13 cellular contexts compared by ENCODE assay signal in genomic region chr9:99239341-99240055, GRCh38. TPM values are rescaled to one million over a fixed set of nuclear protein-coding genes. Genes with fewer than 3 reads are reported as not detected.
A peak's percentile ranks its signal among the peaks of the same experiment; 100 is the strongest.
DNase-seq lines count a peak whose midpoint lies in the region; ATAC-seq and TF ChIP-seq lines count a peak whose summit lies in the region.
"Had no signal": no experiment of that assay in that cellular context is flagged by ENCODE, and none has a peak within 500 bp of the region (broad histone marks: within the 10 kb centered on the region; RNA-seq: fewer than 3 reads in every experiment).

No MANE protein-coding gene starts in this region.

- H3K4me3 ChIP-seq in breast epithelium = no peak overlapping the region
- no peak overlapping the region for H3K4me3 ChIP-seq in heart right ventricle
- H3K4me3 ChIP-seq in skeletal muscle tissue (ENCODE audit: low read length in 3 of 3) = no peak overlapping the region
- no peak overlapping the region for H3K4me3 ChIP-seq in H7 (ENCODE audit: insufficient read depth, low read depth, low read length)

- no TSS peak for BruUV-seq in MCF 10A (replicated peaks; lab: Mats Ljungman, UMichigan)

- peak overlapping the region; percentile 62 for H3K27ac Mint-ChIP-seq in MCF 10A (ENCODE audit: low read depth, unreplicated experiment)
- peak overlapping the region; percentile 59 for H3K27ac Mint-ChIP-seq in activated B cell treated with CpG ODN at 0.5 μM for 24 hours
- H3K27ac Mint-ChIP-seq: activated naive CD8-positive, alpha-beta T cell treated with anti-CD3 and anti-CD28 coated beads, Interleukin-2, amount 50 U/mL, for 24 hours had no signal

- TF ChIP-seq CTCF in MCF 10A (IDR thresholded peaks at IDR 0.05; ENCODE audit: unreplicated experiment) (no peak), breast epithelium (IDR thresholded peaks at IDR 0.05) (no peak), activated B cell treated with CpG ODN at 0.5 μM for 24 hours (IDR thresholded peaks at IDR 0.05) (no peak), heart right ventricle (IDR thresholded peaks at IDR 0.05) (no peak)

- no peak for ATAC-seq in activated B cell treated with CpG ODN at 0.5 μM for 24 hours (ENCODE audit: low read depth)
- peak in 7 of 8 donors; percentile 19 to 76 (median 53) for ATAC-seq in heart right ventricle
- ATAC-seq in GM21515 (IDR thresholded peaks at IDR 0.05; ENCODE audit: unreplicated experiment) = no peak
- ATAC-seq: activated naive CD8-positive, alpha-beta T cell treated with anti-CD3 and anti-CD28 coated beads, Interleukin-2, amount 50 U/mL, for 24 hours had no signal

- CTCF ChIA-PET in MCF 10A (lab: Yijun Ruan, JAX) = interaction anchor here (0.6 to 2.6 kb wide), 3 partner anchors 8 to 668 kb away, joined by 3 to 13 read pairs (median 4); no protein-coding TSS in a partner anchor
- CTCF ChIA-PET in activated B cell treated with CpG ODN at 0.5 μM for 24 hours (lab: Charles Lee) = interaction anchor here (2.7 kb wide), 1 partner anchor 7 kb away, joined by 19 read pairs; no protein-coding TSS in a partner anchor

- H3K9me3 ChIP-seq in breast epithelium (no peaks in the 10 kb centered on the region), heart right ventricle (no peaks in the 10 kb centered on the region), skeletal muscle tissue (ENCODE audit: control insufficient read depth in 3 of 3, low read length in 3 of 3) (no peaks in the 10 kb centered on the region)

- H3K9ac ChIP-seq in skeletal muscle tissue (ENCODE audit: low read depth in 1 of 3, low read length in 3 of 3) = peak overlapping the region in 2 of 3 donors; percentile 1 to 2

- H3K36me3 ChIP-seq in breast epithelium (no peaks in the 10 kb centered on the region), heart right ventricle (peaks cover 0 to 30% (median 0%) of the 10 kb centered on the region in 9 donors), skeletal muscle tissue (ENCODE audit: control insufficient read depth in 3 of 3, insufficient read depth in 3 of 3, low read length in 3 of 3) (peaks cover 0 to 9% (median 5%) of the 10 kb centered on the region in 3 donors), H7 (replicated peaks; ENCODE audit: control insufficient read depth, insufficient read depth, low read length) (no peaks in the 10 kb centered on the region)

- TF ChIP-seq POLR2A in breast epithelium (IDR thresholded peaks at IDR 0.05) = no peak

- H3K27me3 Mint-ChIP-seq in MCF 10A (ENCODE audit: insufficient read depth, unreplicated experiment) (no peaks in the 10 kb centered on the region), activated B cell treated with CpG ODN at 0.5 μM for 24 hours (no peaks in the 10 kb centered on the region)
- H3K27me3 Mint-ChIP-seq: activated naive CD8-positive, alpha-beta T cell treated with anti-CD3 and anti-CD28 coated beads, Interleukin-2, amount 50 U/mL, for 24 hours had no signal

- WGBS in heart right ventricle, 2 donors = 48 to 52% methylated on average over 6 of the region's 6 CpGs

- H3K4me1 Mint-ChIP-seq in MCF 10A (ENCODE audit: insufficient read depth, unreplicated experiment) = no peaks in the 10 kb centered on the region
- peaks cover 70% of the 10 kb centered on the region for H3K4me1 Mint-ChIP-seq in activated B cell treated with CpG ODN at 0.5 μM for 24 hours

- H3K36me3 Mint-ChIP-seq in MCF 10A (ENCODE audit: insufficient read depth, unreplicated experiment) (peaks cover 6% of the 10 kb centered on the region), activated B cell treated with CpG ODN at 0.5 μM for 24 hours (ENCODE audit: low read depth) (peaks cover 13% of the 10 kb centered on the region)

- H3K4me1 ChIP-seq in breast epithelium (no peaks in the 10 kb centered on the region), heart right ventricle (peaks cover 0 to 40% (median 17%) of the 10 kb centered on the region in 9 donors), skeletal muscle tissue (ENCODE audit: control insufficient read depth in 3 of 3, insufficient read depth in 3 of 3, low read length in 3 of 3) (peaks cover 12 to 21% (median 19%) of the 10 kb centered on the region in 3 donors)

- H3K27ac ChIP-seq in breast epithelium (peak overlapping the region in 1 of 2 donors; percentile 30), heart right ventricle (peak overlapping the region in 3 of 10 donors; percentile 18 to 31 (median 23)), skeletal muscle tissue (ENCODE audit: low read depth, low read length) (no peak overlapping the region)

- H3K4me3 Mint-ChIP-seq in MCF 10A (ENCODE audit: unreplicated experiment) = no peak overlapping the region
- no peak overlapping the region for H3K4me3 Mint-ChIP-seq in activated B cell treated with CpG ODN at 0.5 μM for 24 hours
- H3K4me3 Mint-ChIP-seq: activated naive CD8-positive, alpha-beta T cell treated with anti-CD3 and anti-CD28 coated beads, Interleukin-2, amount 50 U/mL, for 24 hours had no signal

- POLR2A ChIA-PET in MCF 10A (lab: Yijun Ruan, JAX) (no interaction called here), activated B cell treated with CpG ODN at 0.5 μM for 24 hours (lab: Charles Lee) (interaction anchor here (1.1 to 2.5 kb wide), 2 partner anchors 13 to 15 kb away, joined by 7 to 11 read pairs; no protein-coding TSS in a partner anchor)

- intact Hi-C loops in MCF 10A (cut with micrococcal nuclease) (no loop called here), breast epithelium (cut with DNase I; ENCODE audit: low total_unique reads) (no loop called here), activated B cell treated with CpG ODN at 0.5 μM for 24 hours (cut with micrococcal nuclease) (loop anchor here (5.0 kb wide), 2 partner anchors 273 to 858 kb away; partner anchors contain the start of genes ERP44 and INVS), heart right ventricle (cut with DNase I) (no loop called here)

- H3K27me3 ChIP-seq in breast epithelium (no peaks in the 10 kb centered on the region), heart right ventricle (no peaks in the 10 kb centered on the region), skeletal muscle tissue (ENCODE audit: control insufficient read depth in 3 of 3, insufficient read depth in 3 of 3, low read length in 3 of 3) (no peaks in the 10 kb centered on the region), H7 (ENCODE audit: control insufficient read depth, insufficient read depth, low read length) (no peaks in the 10 kb centered on the region)

- DNase-seq in MCF 10A (ENCODE audit: unreplicated experiment) (peak; percentile 30), breast epithelium (ENCODE audit: low spot score in 2 of 2) (no peak), activated B cell treated with CpG ODN at 0.5 μM for 24 hours (no peak), heart right ventricle (no peak), H7 (no peak), NCI-H748 (lab: John Stamatoyannopoulos, UW; ENCODE audit: unreplicated experiment) (no peak)
- DNase-seq: activated naive CD8-positive, alpha-beta T cell treated with anti-CD3 and anti-CD28 coated beads, Interleukin-2, amount 50 U/mL, for 24 hours; effector CD4-positive, alpha-beta T cell; NCI-H446 treated with DMSO at 0.1 percent for 48 hours; nucleus accumbens; stimulated activated CD8-positive, alpha-beta memory T cell treated with anti-CD3 and anti-CD28 coated beads, Interleukin-4, amount 100 ng/mL, for 48 hours had no signal

- H3K9me3 Mint-ChIP-seq in MCF 10A (ENCODE audit: unreplicated experiment) = no peaks in the 10 kb centered on the region
- no peaks in the 10 kb centered on the region for H3K9me3 Mint-ChIP-seq in activated B cell treated with CpG ODN at 0.5 μM for 24 hours

RNA-seq across cellular contexts. Expression of gene SEC61B, which starts 17.4 kb away (rescaled TPM):
- total RNA-seq in MCF 10A (2022) (238 and 324 TPM in 2 replicates), breast epithelium (100 to 1,000 TPM in 1 of 3 donors, 10 to 100 TPM in 2; 86.3 to 121 (median 92.9) TPM), activated B cell treated with CpG ODN at 0.5 μM for 24 hours (200 and 243 TPM in 2 replicates), heart right ventricle (10 to 100 TPM; 24.1 to 72.6 (median 32.9) TPM), skeletal muscle tissue (41.2 TPM)
- polyA plus RNA-seq in heart right ventricle = 100 to 1,000 TPM in 1 of 2 donors, 10 to 100 TPM in 1; 77.5 to 177 TPM
- total RNA-seq in H7 (2014; rRNA removed; shearing (Covaris generic)) = 115 and 150 TPM in 2 replicates

RNA-seq across cellular contexts. Expression of gene ALG2, which starts 17.8 kb away (rescaled TPM):
- total RNA-seq in MCF 10A (2022) (54.6 and 54.7 TPM in 2 replicates), breast epithelium (10 to 100 TPM; 30.2 to 44.5 (median 40.3) TPM), activated B cell treated with CpG ODN at 0.5 μM for 24 hours (51.9 and 54.4 TPM in 2 replicates), heart right ventricle (10 to 100 TPM; 10.6 to 27.3 (median 15.0) TPM), skeletal muscle tissue (39.7 TPM)
- 10 to 100 TPM; 12.1 to 17.7 TPM for polyA plus RNA-seq in heart right ventricle
- 32.6 and 35.2 TPM in 2 replicates for total RNA-seq in H7 (2014; rRNA removed; shearing (Covaris generic))

Comparison
In these comparisons a context has a peak if more than half of its experiments do, and no peak if none do; other contexts are left out.
1. ATAC-seq: peak in heart right ventricle (7 of 8); none in activated B cell treated with CpG ODN at 0.5 μM for 24 hours (single experiment) and GM21515 (single experiment).